2 cellular contexts compared by ENCODE assay signal in the genomic region with DNA sequence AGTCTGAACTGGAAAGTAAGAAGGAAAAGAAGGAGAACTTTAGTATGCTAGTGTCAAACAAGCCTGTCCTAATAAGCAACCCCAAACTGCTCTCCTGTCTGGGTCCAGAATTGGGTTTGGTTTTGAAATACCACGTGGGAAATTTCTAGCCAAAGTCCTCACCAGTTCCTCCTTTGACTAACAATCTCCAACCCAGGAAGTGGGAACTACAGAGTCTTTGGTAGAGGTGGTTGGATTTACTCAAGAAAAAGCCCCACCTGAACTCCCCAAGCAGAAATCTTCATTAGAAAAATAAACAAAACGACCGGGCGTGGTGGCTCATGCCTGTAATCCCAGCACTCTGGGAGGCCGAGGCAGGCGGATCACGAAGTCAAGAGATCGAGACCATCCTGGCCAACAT.
TF ChIP-seq lines count a peak whose summit lies in the region.

No MANE protein-coding gene starts in this region.

TF ChIP-seq in A549, 52 proteins besides CTCF, POLR2A, EP300 and RAD21:
- TF ChIP-seq HOXB5 (CRISPR knock-in tag; IDR thresholded peaks at IDR 0.05): no peak
- TF ChIP-seq, protein P1, sequence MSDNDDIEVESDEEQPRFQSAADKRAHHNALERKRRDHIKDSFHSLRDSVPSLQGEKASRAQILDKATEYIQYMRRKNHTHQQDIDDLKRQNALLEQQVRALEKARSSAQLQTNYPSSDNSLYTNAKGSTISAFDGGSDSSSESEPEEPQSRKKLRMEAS (IDR thresholded peaks at IDR 0.05): no peak
- no peak for TF ChIP-seq EHMT2 (IDR thresholded peaks at IDR 0.05; ENCODE audit: low read depth)
- no peak for TF ChIP-seq RNF2 (IDR thresholded peaks at IDR 0.05; ENCODE audit: borderline replicate concordance, low read depth)
- TF ChIP-seq HDAC2 (IDR thresholded peaks at IDR 0.05): no peak
- no peak for TF ChIP-seq CBX8 (IDR thresholded peaks at IDR 0.05)
- no peak for TF ChIP-seq NPAS2 (CRISPR knock-in tag; IDR thresholded peaks at IDR 0.05; ENCODE audit: borderline replicate concordance)
- TF ChIP-seq, protein P2, sequence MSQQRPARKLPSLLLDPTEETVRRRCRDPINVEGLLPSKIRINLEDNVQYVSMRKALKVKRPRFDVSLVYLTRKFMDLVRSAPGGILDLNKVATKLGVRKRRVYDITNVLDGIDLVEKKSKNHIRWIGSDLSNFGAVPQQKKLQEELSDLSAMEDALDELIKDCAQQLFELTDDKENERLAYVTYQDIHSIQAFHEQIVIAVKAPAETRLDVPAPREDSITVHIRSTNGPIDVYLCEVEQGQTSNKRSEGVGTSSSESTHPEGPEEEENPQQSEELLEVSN (IDR thresholded peaks at IDR 0.05; ENCODE audit: borderline replicate concordance, low read depth): no peak
- no peak for TF ChIP-seq USF2 (IDR thresholded peaks at IDR 0.05)
- no peak for TF ChIP-seq HOXA7 (CRISPR knock-in tag; IDR thresholded peaks at IDR 0.05)
- no peak for TF ChIP-seq MYC (IDR thresholded peaks at IDR 0.05; ENCODE audit: borderline replicate concordance, low read length)
- TF ChIP-seq MAZ (IDR thresholded peaks at IDR 0.05; ENCODE audit: borderline replicate concordance, low read depth, low read length): no peak
- no peak for TF ChIP-seq NR3C1 (IDR thresholded peaks at IDR 0.05)
- TF ChIP-seq ATOH8 (CRISPR knock-in tag; IDR thresholded peaks at IDR 0.05; ENCODE audit: low read depth): no peak
- no peak for TF ChIP-seq SREBF2 (IDR thresholded peaks at IDR 0.05)
- no peak for TF ChIP-seq NFE2L2 (conservative IDR thresholded peaks at IDR 0.05; ENCODE audit: low read length)
- TF ChIP-seq RFX5 (IDR thresholded peaks at IDR 0.05): no peak
- TF ChIP-seq BHLHE40 (IDR thresholded peaks at IDR 0.05; ENCODE audit: low read depth, low read length): no peak
- no peak for TF ChIP-seq POLR2AphosphoS2 (conservative IDR thresholded peaks at IDR 0.05; ENCODE audit: low read length)
- no peak for TF ChIP-seq CHD4 (IDR thresholded peaks at IDR 0.05; ENCODE audit: borderline replicate concordance)
TF ChIP-seq in A549: peak in this region for 0.

TF ChIP-seq in K562, 482 proteins besides CTCF, POLR2A, EP300 and RAD21:
- no peak for TF ChIP-seq ASH1L (IDR thresholded peaks at IDR 0.05; ENCODE audit: borderline replicate concordance, low read depth, partially characterized antibody)
- peak; percentile 32; the same call in 1 of the 2 replicates for TF ChIP-seq SPI1 (IDR thresholded peaks at IDR 0.05; ENCODE audit: borderline replicate concordance, low read depth, low read length)
- no peak for TF ChIP-seq TGIF2 (CRISPR knock-in tag; IDR thresholded peaks at IDR 0.05)
